1 cellular context compared by ENCODE assay signal in genomic region chr11:518463-519202, GRCh38.
TF ChIP-seq lines count a peak whose summit lies in the region.

No MANE protein-coding gene starts in this region.

TF ChIP-seq in A549, 52 proteins besides CTCF, POLR2A, EP300 and RAD21 (continued from another document):
- TF ChIP-seq, protein P1, sequence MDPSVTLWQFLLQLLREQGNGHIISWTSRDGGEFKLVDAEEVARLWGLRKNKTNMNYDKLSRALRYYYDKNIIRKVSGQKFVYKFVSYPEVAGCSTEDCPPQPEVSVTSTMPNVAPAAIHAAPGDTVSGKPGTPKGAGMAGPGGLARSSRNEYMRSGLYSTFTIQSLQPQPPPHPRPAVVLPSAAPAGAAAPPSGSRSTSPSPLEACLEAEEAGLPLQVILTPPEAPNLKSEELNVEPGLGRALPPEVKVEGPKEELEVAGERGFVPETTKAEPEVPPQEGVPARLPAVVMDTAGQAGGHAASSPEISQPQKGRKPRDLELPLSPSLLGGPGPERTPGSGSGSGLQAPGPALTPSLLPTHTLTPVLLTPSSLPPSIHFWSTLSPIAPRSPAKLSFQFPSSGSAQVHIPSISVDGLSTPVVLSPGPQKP (IDR thresholded peaks at IDR 0.05; ENCODE audit: low read depth, low read length): no peak
- 0 out of 2 replicates have a peak, but pooled peaks have one; percentile 30 for TF ChIP-seq RFX5 (IDR thresholded peaks at IDR 0.05)
- TF ChIP-seq FOXS1 (CRISPR knock-in tag; IDR thresholded peaks at IDR 0.05): peak; percentile 81; the same call in 1 of the 2 replicates
- TF ChIP-seq NR3C1 (IDR thresholded peaks at IDR 0.05): no peak
- TF ChIP-seq, protein P2, sequence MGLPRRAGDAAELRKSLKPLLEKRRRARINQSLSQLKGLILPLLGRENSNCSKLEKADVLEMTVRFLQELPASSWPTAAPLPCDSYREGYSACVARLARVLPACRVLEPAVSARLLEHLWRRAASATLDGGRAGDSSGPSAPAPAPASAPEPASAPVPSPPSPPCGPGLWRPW (IDR thresholded peaks at IDR 0.05): no peak
- peak; percentile 87; the same call in 1 of the 2 replicates for TF ChIP-seq TFCP2L1 (CRISPR knock-in tag; IDR thresholded peaks at IDR 0.05)
- peak; percentile 26; the same call in 1 of the 2 replicates for TF ChIP-seq PHF8 (IDR thresholded peaks at IDR 0.05; ENCODE audit: borderline replicate concordance, low read depth)
- TF ChIP-seq FOSL2 (IDR thresholded peaks at IDR 0.05): no peak; the same call in 1 of the 2 replicates
- TF ChIP-seq FOSL2 (CRISPR knock-in tag; IDR thresholded peaks at IDR 0.05): peak; percentile 93
- TF ChIP-seq NPAS2 (CRISPR knock-in tag; IDR thresholded peaks at IDR 0.05; ENCODE audit: borderline replicate concordance): no peak
- no peak for TF ChIP-seq RARB (CRISPR knock-in tag; IDR thresholded peaks at IDR 0.05)
- TF ChIP-seq HOXB13 (CRISPR knock-in tag; IDR thresholded peaks at IDR 0.05; ENCODE audit: low read depth): peak; percentile 48; the same call in 1 of the 2 replicates
- TF ChIP-seq, protein P3, sequence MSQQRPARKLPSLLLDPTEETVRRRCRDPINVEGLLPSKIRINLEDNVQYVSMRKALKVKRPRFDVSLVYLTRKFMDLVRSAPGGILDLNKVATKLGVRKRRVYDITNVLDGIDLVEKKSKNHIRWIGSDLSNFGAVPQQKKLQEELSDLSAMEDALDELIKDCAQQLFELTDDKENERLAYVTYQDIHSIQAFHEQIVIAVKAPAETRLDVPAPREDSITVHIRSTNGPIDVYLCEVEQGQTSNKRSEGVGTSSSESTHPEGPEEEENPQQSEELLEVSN (IDR thresholded peaks at IDR 0.05; ENCODE audit: borderline replicate concordance, low read depth): peak; percentile 98
- no peak for TF ChIP-seq HDAC2 (IDR thresholded peaks at IDR 0.05)
- peak; percentile 76; the same call in 1 of the 2 replicates for TF ChIP-seq MYC (IDR thresholded peaks at IDR 0.05; ENCODE audit: borderline replicate concordance, low read length)
- no peak for TF ChIP-seq JUNB (IDR thresholded peaks at IDR 0.05)
- no peak for TF ChIP-seq CBX2 (IDR thresholded peaks at IDR 0.05; ENCODE audit: borderline replicate concordance, low read depth)
- peak; percentile 57; the same call in 1 of the 2 replicates for TF ChIP-seq MAZ (IDR thresholded peaks at IDR 0.05; ENCODE audit: borderline replicate concordance, low read depth, low read length)
- no peak for TF ChIP-seq EHMT2 (IDR thresholded peaks at IDR 0.05; ENCODE audit: low read depth)
- TF ChIP-seq NFE2L2 (conservative IDR thresholded peaks at IDR 0.05; ENCODE audit: low read length): no peak
- TF ChIP-seq HEYL (CRISPR knock-in tag; IDR thresholded peaks at IDR 0.05): 0 out of 2 replicates have a peak, but pooled peaks have one; percentile 49
- 0 out of 2 replicates have a peak, but pooled peaks have one; percentile 31 for TF ChIP-seq ESRRA (IDR thresholded peaks at IDR 0.05; ENCODE audit: borderline replicate concordance, low read length)
- TF ChIP-seq SMC3 (IDR thresholded peaks at IDR 0.05): peak; percentile 86
- peak; percentile 11 for TF ChIP-seq MAFK (IDR thresholded peaks at IDR 0.05; ENCODE audit: partially characterized antibody)
- TF ChIP-seq REST (IDR thresholded peaks at IDR 0.05): peak; percentile 48; the same call in 1 of the 2 replicates
- no peak for TF ChIP-seq ZNF302 (CRISPR knock-in tag; IDR thresholded peaks at IDR 0.05)
- peak; percentile 30; the same call in 1 of the 2 replicates for TF ChIP-seq GATA3 (IDR thresholded peaks at IDR 0.05; ENCODE audit: borderline replicate concordance)
- TF ChIP-seq, protein P4, sequence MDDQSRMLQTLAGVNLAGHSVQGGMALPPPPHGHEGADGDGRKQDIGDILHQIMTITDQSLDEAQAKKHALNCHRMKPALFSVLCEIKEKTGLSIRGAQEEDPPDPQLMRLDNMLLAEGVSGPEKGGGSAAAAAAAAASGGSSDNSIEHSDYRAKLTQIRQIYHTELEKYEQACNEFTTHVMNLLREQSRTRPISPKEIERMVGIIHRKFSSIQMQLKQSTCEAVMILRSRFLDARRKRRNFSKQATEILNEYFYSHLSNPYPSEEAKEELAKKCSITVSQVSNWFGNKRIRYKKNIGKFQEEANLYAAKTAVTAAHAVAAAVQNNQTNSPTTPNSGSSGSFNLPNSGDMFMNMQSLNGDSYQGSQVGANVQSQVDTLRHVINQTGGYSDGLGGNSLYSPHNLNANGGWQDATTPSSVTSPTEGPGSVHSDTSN (IDR thresholded peaks at IDR 0.05): 0 out of 2 replicates have a peak, but pooled peaks have one; percentile 30
- TF ChIP-seq RNF2 (IDR thresholded peaks at IDR 0.05; ENCODE audit: borderline replicate concordance, low read depth): no peak
- no peak for TF ChIP-seq POLR2AphosphoS2 (conservative IDR thresholded peaks at IDR 0.05; ENCODE audit: low read length)
- no peak for TF ChIP-seq SREBF2 (IDR thresholded peaks at IDR 0.05)
- no peak for TF ChIP-seq KDM1A (IDR thresholded peaks at IDR 0.05; ENCODE audit: low read depth)
- peak; percentile 81 for TF ChIP-seq BHLHE40 (IDR thresholded peaks at IDR 0.05; ENCODE audit: low read depth, low read length)
- TF ChIP-seq, protein P5, sequence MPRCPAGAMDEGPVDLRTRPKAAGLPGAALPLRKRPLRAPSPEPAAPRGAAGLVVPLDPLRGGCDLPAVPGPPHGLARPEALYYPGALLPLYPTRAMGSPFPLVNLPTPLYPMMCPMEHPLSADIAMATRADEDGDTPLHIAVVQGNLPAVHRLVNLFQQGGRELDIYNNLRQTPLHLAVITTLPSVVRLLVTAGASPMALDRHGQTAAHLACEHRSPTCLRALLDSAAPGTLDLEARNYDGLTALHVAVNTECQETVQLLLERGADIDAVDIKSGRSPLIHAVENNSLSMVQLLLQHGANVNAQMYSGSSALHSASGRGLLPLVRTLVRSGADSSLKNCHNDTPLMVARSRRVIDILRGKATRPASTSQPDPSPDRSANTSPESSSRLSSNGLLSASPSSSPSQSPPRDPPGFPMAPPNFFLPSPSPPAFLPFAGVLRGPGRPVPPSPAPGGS (IDR thresholded peaks at IDR 0.05): no peak
- TF ChIP-seq HOXA7 (CRISPR knock-in tag; IDR thresholded peaks at IDR 0.05): no peak
- TF ChIP-seq CHD2 (IDR thresholded peaks at IDR 0.05; ENCODE audit: low read length, partially characterized antibody): no peak
- no peak for TF ChIP-seq KDM5A (IDR thresholded peaks at IDR 0.05)
TF ChIP-seq in A549: peak in this region for 25.
